In the genomic region with DNA sequence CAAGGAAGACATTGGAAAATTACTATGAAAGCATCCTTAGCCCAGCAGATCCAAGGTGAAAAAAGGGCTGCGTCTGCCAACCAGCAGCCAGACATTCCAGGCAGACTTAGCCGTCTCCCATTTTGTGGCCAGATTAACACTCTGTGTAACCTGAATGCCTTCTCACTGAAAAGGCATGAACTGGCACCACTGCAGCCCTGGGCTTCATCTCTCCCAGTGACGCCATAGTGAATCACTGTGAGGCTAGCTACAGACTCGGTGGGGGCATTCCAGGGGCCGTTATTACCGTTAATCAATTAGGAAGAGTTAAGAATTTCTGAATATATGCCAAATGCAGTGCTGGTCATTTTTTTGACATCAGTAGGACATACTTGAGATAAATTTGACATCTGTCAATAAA, we compare ENCODE assay signal across 11 cellular contexts.
DNase-seq lines count a peak whose midpoint lies in the region; ATAC-seq, FAIRE-seq and TF ChIP-seq lines count a peak whose summit lies in the region.
"Had no signal": no experiment of that assay in that cellular context is flagged by ENCODE, and none has a peak within 500 bp of the region (broad histone marks: within the 10 kb centered on the region; RNA-seq: fewer than 3 reads in every experiment).

No MANE protein-coding gene starts in this region.

- H3K27ac Mint-ChIP-seq in HFFc6 (peak overlapping the region; percentile 51), astrocyte (ENCODE audit: unreplicated experiment) (peak overlapping the region; percentile 55), osteocyte (ENCODE audit: unreplicated experiment) (no peak overlapping the region)

- WGBS in smooth muscle cell (ENCODE audit: low lambda C conversion rate): 3% methylated on average over 6 of the region's 6 CpGs

- H3K4me1 ChIP-seq in astrocyte (ENCODE audit: insufficient read depth, low read length): peaks cover 26% of the 10 kb centered on the region
- peaks cover 22% of the 10 kb centered on the region for H3K4me1 ChIP-seq in left ventricle myocardium inferior
- H3K4me1 ChIP-seq in smooth muscle cell (ENCODE audit: low read depth): peaks cover 19% of the 10 kb centered on the region

- H3K79me2 ChIP-seq in astrocyte (ENCODE audit: insufficient read depth, low read length) (no peaks in the 10 kb centered on the region), smooth muscle cell (ENCODE audit: low read depth) (no peaks in the 10 kb centered on the region)

- intact Hi-C loops in left ventricle myocardium inferior (cut with micrococcal nuclease): no loop called here

- FAIRE-seq in astrocyte (lab: Jason Lieb, UNC): peak; percentile 97
- FAIRE-seq: GM12878, HepG2 had no signal

- H3K9me3 Mint-ChIP-seq in HFFc6: no peaks in the 10 kb centered on the region
- no peaks in the 10 kb centered on the region for H3K9me3 Mint-ChIP-seq in astrocyte (ENCODE audit: unreplicated experiment)
- no peaks in the 10 kb centered on the region for H3K9me3 Mint-ChIP-seq in osteocyte (ENCODE audit: unreplicated experiment)

- H3K9ac ChIP-seq in astrocyte (ENCODE audit: low read length) (peak overlapping the region; percentile 55), smooth muscle cell (ENCODE audit: low read depth) (peak overlapping the region; percentile 55)

- H3F3A ChIP-seq in smooth muscle cell (ENCODE audit: low read depth): peaks cover 8% of the 10 kb centered on the region

- H3K4me2 ChIP-seq in astrocyte (ENCODE audit: low read length): peak overlapping the region; percentile 69
- H3K4me2 ChIP-seq in smooth muscle cell: peak overlapping the region; percentile 66

- H3K4me3 Mint-ChIP-seq in HFFc6 (peak overlapping the region; percentile 46), astrocyte (ENCODE audit: unreplicated experiment) (no peak overlapping the region), osteocyte (ENCODE audit: unreplicated experiment) (no peak overlapping the region)

- H3K4me3 ChIP-seq in astrocyte (ENCODE audit: insufficient read depth, low read depth, low read length) (peak overlapping the region; percentile 24), left ventricle myocardium inferior (no peak overlapping the region), smooth muscle cell (peak overlapping the region; percentile 8)
- H3K4me3 ChIP-seq: GM12878 had no signal

- peaks cover 75% of the 10 kb centered on the region for H3K4me1 Mint-ChIP-seq in HFFc6 (ENCODE audit: low read depth)
- peaks cover 29% of the 10 kb centered on the region for H3K4me1 Mint-ChIP-seq in astrocyte (ENCODE audit: low read depth, unreplicated experiment)
- H3K4me1 Mint-ChIP-seq in osteocyte (ENCODE audit: unreplicated experiment): peaks cover 13% of the 10 kb centered on the region

- H3K27me3 Mint-ChIP-seq in HFFc6 (ENCODE audit: insufficient read depth) (no peaks in the 10 kb centered on the region; the same call in 1 of the 2 replicates), astrocyte (ENCODE audit: low read depth, unreplicated experiment) (no peaks in the 10 kb centered on the region), osteocyte (ENCODE audit: unreplicated experiment) (no peaks in the 10 kb centered on the region)

- no peaks in the 10 kb centered on the region for H3K9me3 ChIP-seq in astrocyte (ENCODE audit: insufficient read depth, low read depth, low read length)
- H3K9me3 ChIP-seq in left ventricle myocardium inferior (replicated peaks): no peaks in the 10 kb centered on the region
- H3K9me3 ChIP-seq in smooth muscle cell (replicated peaks; ENCODE audit: low read depth): no peaks in the 10 kb centered on the region

- DNase-seq in HFFc6: peak; percentile 97
- DNase-seq in astrocyte (ENCODE audit: low read depth): peak; percentile 99
- DNase-seq in left ventricle myocardium inferior: peak; percentile 19
- DNase-seq in smooth muscle cell (lab: John Stamatoyannopoulos, UW; ENCODE audit: unreplicated experiment): no peak
- DNase-seq in osteocyte (ENCODE audit: extremely low spot score, unreplicated experiment): no peak
- DNase-seq: activated CD4-positive, alpha-beta T cell treated with anti-CD3 and anti-CD28 coated beads, Interleukin-2, amount 50 U/mL, for 48 hours had no signal

- H4K20me1 ChIP-seq in astrocyte (ENCODE audit: insufficient read depth, low read length): no peaks in the 10 kb centered on the region
- H4K20me1 ChIP-seq in smooth muscle cell (ENCODE audit: low read depth): no peaks in the 10 kb centered on the region

- ATAC-seq in GM21786 (IDR thresholded peaks at IDR 0.05; ENCODE audit: unreplicated experiment): no peak
- no peak for ATAC-seq in HG02588 (IDR thresholded peaks at IDR 0.05; ENCODE audit: unreplicated experiment)
- ATAC-seq in HG03521 (IDR thresholded peaks at IDR 0.05; ENCODE audit: unreplicated experiment): no peak
- ATAC-seq: GM12878, HepG2 had no signal

- TF ChIP-seq CTCF in HFFc6 (IDR thresholded peaks at IDR 0.05): no peak
- TF ChIP-seq CTCF in astrocyte (IDR thresholded peaks at IDR 0.05; ENCODE audit: insufficient read depth, low read depth, low read length): no peak
- TF ChIP-seq CTCF in left ventricle myocardium inferior (IDR thresholded peaks at IDR 0.05; ENCODE audit: borderline replicate concordance): no peak
- TF ChIP-seq CTCF in smooth muscle cell (IDR thresholded peaks at IDR 0.05; ENCODE audit: borderline replicate concordance, insufficient read depth, poor library complexity, severe bottlenecking): no peak
- TF ChIP-seq CTCF in osteocyte (IDR thresholded peaks at IDR 0.05): no peak

- H3K36me3 Mint-ChIP-seq in HFFc6 (ENCODE audit: low read depth) (no peaks in the 10 kb centered on the region), astrocyte (ENCODE audit: low read depth, unreplicated experiment) (no peaks in the 10 kb centered on the region), osteocyte (ENCODE audit: unreplicated experiment) (no peaks in the 10 kb centered on the region)

- H3K36me3 ChIP-seq in astrocyte (ENCODE audit: insufficient read depth, low read length): no peaks in the 10 kb centered on the region
- H3K36me3 ChIP-seq in left ventricle myocardium inferior: no peaks in the 10 kb centered on the region
- H3K36me3 ChIP-seq in smooth muscle cell (ENCODE audit: low read depth): no peaks in the 10 kb centered on the region

- H3K27ac ChIP-seq in astrocyte (ENCODE audit: low read depth, low read length): peak overlapping the region; percentile 72
- H3K27ac ChIP-seq in left ventricle myocardium inferior (replicated peaks): peak overlapping the region; percentile 5
- H3K27ac ChIP-seq in smooth muscle cell (ENCODE audit: low read depth): peak overlapping the region; percentile 81

- H2AFZ ChIP-seq in astrocyte (ENCODE audit: low read depth, low read length) (no peak overlapping the region), smooth muscle cell (ENCODE audit: low read depth) (no peak overlapping the region)

- no peaks in the 10 kb centered on the region for H3K27me3 ChIP-seq in astrocyte (ENCODE audit: insufficient read depth, low read length)
- no peaks in the 10 kb centered on the region for H3K27me3 ChIP-seq in left ventricle myocardium inferior (ENCODE audit: low read depth)
- H3K27me3 ChIP-seq in smooth muscle cell (ENCODE audit: low read depth): no peaks in the 10 kb centered on the region

Comparison
In these comparisons a context has a peak if more than half of its experiments do, and no peak if none do; other contexts are left out.
1. DNase-seq: peak in HFFc6 (single experiment), astrocyte (single experiment) and left ventricle myocardium inferior (single experiment); none in smooth muscle cell (single experiment) and osteocyte (single experiment).
2. H3K27ac ChIP-seq: peak in every context shown above with its lines; median percentile 81 in smooth muscle cell; 72 in astrocyte; 5 in left ventricle myocardium inferior.